ENCODE assay signal across 8 cellular contexts in genomic region chr2:240624950-240625621, GRCh38. TPM values are rescaled to one million over a fixed set of nuclear protein-coding genes. Genes with fewer than 3 reads are reported as not detected.
DNase-seq lines count a peak whose midpoint lies in the region; ATAC-seq and TF ChIP-seq lines count a peak whose summit lies in the region.

Gene GPR35, plus strand, starts transcription at chr2:240625480. Its CDS starts 4,473 bp downstream, at chr2:240629953.

- DNase-seq in GDM1 (lab: John Stamatoyannopoulos, UW) (peak; percentile 84), NOMO-1 (lab: John Stamatoyannopoulos, UW; ENCODE audit: unreplicated experiment in 2 of 2) (peak; percentile 87 to 89), activated T-cell treated with anti-CD3 and anti-CD28 coated beads for 4 hours (peak; percentile 52), cardiac septum (ENCODE audit: low spot score) (peak; percentile 79), NCI-H1694 (lab: John Stamatoyannopoulos, UW) (no peak), cerebellar nuclear complex (lab: John Stamatoyannopoulos, UW) (no peak), omental fat pad (ENCODE audit: low spot score) (no peak)
- peak; percentile 51 to 53 for DNase-seq in stimulated activated CD4-positive, alpha-beta T cell treated with anti-CD3 and anti-CD28 coated beads, Interleukin-1b, Interleukin-23, amount 100 ng/mL, for 4 hours (ENCODE audit: low read depth in 2 of 2)

- intact Hi-C loops in cardiac septum (cut with DNase I), result no loop called here

- TF ChIP-seq CTCF in omental fat pad (IDR thresholded peaks at IDR 0.05), result no peak

- no peak for ATAC-seq in omental fat pad (ENCODE audit: low FRiP score)

RNA-seq across cellular contexts. Expression of gene GPR35, which starts in this region (rescaled TPM):
- 1.5 TPM for total RNA-seq in cardiac septum
- 1 to 10 TPM; 1.3 to 2.4 (median 1.9) TPM for total RNA-seq in omental fat pad

Comparison
In these comparisons a context has a peak if more than half of its experiments do, and no peak if none do; other contexts are left out.
1. DNase-seq: peak in GDM1 (single experiment), NOMO-1 (2 of 2), activated T-cell treated with anti-CD3 and anti-CD28 coated beads for 4 hours (single experiment), cardiac septum (single experiment) and stimulated activated CD4-positive, alpha-beta T cell treated with anti-CD3 and anti-CD28 coated beads, Interleukin-1b, Interleukin-23, amount 100 ng/mL, for 4 hours (2 of 2); none in NCI-H1694 (single experiment), cerebellar nuclear complex (0 of 2) and omental fat pad (single experiment).